Comparison of ENCODE assay signal across 1 cellular context in genomic region chr20:24995741-24996448, GRCh38.
TF ChIP-seq lines count a peak whose summit lies in the region.

No MANE protein-coding gene starts in this region.

TF ChIP-seq in HEK293, 187 proteins besides CTCF, POLR2A, EP300 and RAD21 (continued from another document):
- TF ChIP-seq ZNF518A (tag by site-specific recombination; conservative IDR thresholded peaks at IDR 0.05; ENCODE audit: low read depth), result no peak
- TF ChIP-seq ZIC2 (tag by site-specific recombination; IDR thresholded peaks at IDR 0.05), result peak; percentile 96
